1 cellular context compared by ENCODE assay signal in genomic region chr20:5448449-5449118, GRCh38.
TF ChIP-seq lines count a peak whose summit lies in the region.

No MANE protein-coding gene starts in this region.

TF ChIP-seq in HepG2, 621 proteins besides CTCF, POLR2A, EP300 and RAD21 (continued from another document):
- TF ChIP-seq GATA4 (IDR thresholded peaks at IDR 0.05; ENCODE audit: borderline replicate concordance, low read depth), result no peak
- no peak for TF ChIP-seq BRCA1 (CRISPR knock-in tag; IDR thresholded peaks at IDR 0.05)
- TF ChIP-seq ZBTB34 (CRISPR knock-in tag; IDR thresholded peaks at IDR 0.05), result no peak
- TF ChIP-seq ELF4 (CRISPR knock-in tag; IDR thresholded peaks at IDR 0.05; ENCODE audit: borderline replicate concordance), result no peak
- no peak for TF ChIP-seq NFATC3 (CRISPR knock-in tag; IDR thresholded peaks at IDR 0.05)
- TF ChIP-seq NFE2 (CRISPR knock-in tag; IDR thresholded peaks at IDR 0.05), result 0 out of 2 replicates have a peak, but pooled peaks have one; percentile 5
- TF ChIP-seq ZNF501 (CRISPR knock-in tag; IDR thresholded peaks at IDR 0.05), result peak; percentile 52; the same call in 1 of the 2 replicates
- TF ChIP-seq SMC3 (IDR thresholded peaks at IDR 0.05; ENCODE audit: low read length), result peak; percentile 80
- TF ChIP-seq STAG1 (CRISPR knock-in tag; IDR thresholded peaks at IDR 0.05), result peak; percentile 69
- no peak for TF ChIP-seq GLMP (CRISPR knock-in tag; IDR thresholded peaks at IDR 0.05; ENCODE audit: borderline replicate concordance)
- no peak for TF ChIP-seq ASH2L (IDR thresholded peaks at IDR 0.05; ENCODE audit: insufficient read length, low read depth, low read length)
- no peak for TF ChIP-seq PRPF4 (IDR thresholded peaks at IDR 0.05; ENCODE audit: low read depth, low read length, poor library complexity, severe bottlenecking)
- no peak for TF ChIP-seq YY1 (IDR thresholded peaks at IDR 0.05; ENCODE audit: insufficient read depth, insufficient replicate concordance, low read depth, low read length)
- TF ChIP-seq THRA (CRISPR knock-in tag; IDR thresholded peaks at IDR 0.05; ENCODE audit: borderline replicate concordance), result peak; percentile 63; the same call in 1 of the 2 replicates
- TF ChIP-seq ZBTB44 (CRISPR knock-in tag; IDR thresholded peaks at IDR 0.05), result 0 out of 2 replicates have a peak, but pooled peaks have one; percentile 60
- TF ChIP-seq ZNF574 (CRISPR knock-in tag; IDR thresholded peaks at IDR 0.05), result no peak
- TF ChIP-seq NCOA5 (CRISPR knock-in tag; IDR thresholded peaks at IDR 0.05), result no peak
- no peak for TF ChIP-seq PRDM15 (CRISPR knock-in tag; IDR thresholded peaks at IDR 0.05)
- no peak for TF ChIP-seq ZHX2 (IDR thresholded peaks at IDR 0.05; ENCODE audit: low read depth)
- TF ChIP-seq ZHX2 (CRISPR knock-in tag; IDR thresholded peaks at IDR 0.05; ENCODE audit: borderline replicate concordance), result no peak
- TF ChIP-seq ZNF441 (CRISPR knock-in tag; IDR thresholded peaks at IDR 0.05; ENCODE audit: borderline replicate concordance), result no peak
- TF ChIP-seq XRCC5 (optimal IDR thresholded peaks at IDR 0.05; ENCODE audit: low read length), result peak; percentile 31
- no peak for TF ChIP-seq GTF3A (CRISPR knock-in tag; conservative IDR thresholded peaks at IDR 0.05)
- no peak for TF ChIP-seq RAD51 (IDR thresholded peaks at IDR 0.05; ENCODE audit: borderline replicate concordance)
- TF ChIP-seq ZNF234 (CRISPR knock-in tag; conservative IDR thresholded peaks at IDR 0.05), result no peak
- TF ChIP-seq PITX1 (CRISPR knock-in tag; IDR thresholded peaks at IDR 0.05), result 0 out of 2 replicates have a peak, but pooled peaks have one; percentile 22
- no peak for TF ChIP-seq ZNF704 (CRISPR knock-in tag; IDR thresholded peaks at IDR 0.05; ENCODE audit: borderline replicate concordance)
- no peak for TF ChIP-seq ZNF230 (CRISPR knock-in tag; IDR thresholded peaks at IDR 0.05)
- no peak for TF ChIP-seq ZBTB3 (CRISPR knock-in tag; IDR thresholded peaks at IDR 0.05; ENCODE audit: borderline replicate concordance, low read depth)
- TF ChIP-seq NFIC (IDR thresholded peaks at IDR 0.05; ENCODE audit: low read length), result no peak
- TF ChIP-seq EEA1 (CRISPR knock-in tag; IDR thresholded peaks at IDR 0.05; ENCODE audit: borderline replicate concordance), result no peak
